In genomic region chr13:26785845-26786630, GRCh38 we compare ENCODE assay signal across 1 cellular context.
TF ChIP-seq lines count a peak whose summit lies in the region.

No MANE protein-coding gene starts in this region.

TF ChIP-seq in IMR-90, 13 proteins besides CTCF, POLR2A, EP300 and RAD21 (continued from another document):
- TF ChIP-seq BHLHE40 (IDR thresholded peaks at IDR 0.05; ENCODE audit: low read depth, low read length) (no peak), RFX5 (IDR thresholded peaks at IDR 0.05; ENCODE audit: low read depth, low read length) (no peak), CEBPB (IDR thresholded peaks at IDR 0.05; ENCODE audit: low read depth, low read length) (no peak), NFE2L2 (IDR thresholded peaks at IDR 0.05; ENCODE audit: low read depth, low read length) (no peak), RCOR1 (IDR thresholded peaks at IDR 0.05; ENCODE audit: insufficient replicate concordance, low read length) (no peak), USF2 (IDR thresholded peaks at IDR 0.05; ENCODE audit: low read depth, low read length) (no peak), MXI1 (IDR thresholded peaks at IDR 0.05; ENCODE audit: borderline replicate concordance, low read depth, low read length) (no peak), CHD1 (IDR thresholded peaks at IDR 0.05; ENCODE audit: low read depth, low read length) (no peak)
